In genomic region chr7:56033671-56034432, GRCh38 we compare ENCODE assay signal across 8 cellular contexts. TPM values are rescaled to one million over a fixed set of nuclear protein-coding genes. Genes with fewer than 3 reads are reported as not detected.
DNase-seq lines count a peak whose midpoint lies in the region; ATAC-seq and TF ChIP-seq lines count a peak whose summit lies in the region.

No MANE protein-coding gene starts in this region.

- H3K4me3 ChIP-seq in GM12875 (ENCODE audit: low read depth, low read length) (peak overlapping the region; percentile 63), retinal pigment epithelial cell (ENCODE audit: low read length) (peak overlapping the region; percentile 77)

- no peaks in the 10 kb centered on the region for H3K36me3 Mint-ChIP-seq in T-cell

- POLR2A ChIA-PET in T-cell (lab: Charles Lee) = no interaction called here

- CTCF ChIA-PET in T-cell (lab: Charles Lee) = interaction anchor here (0.5 to 2.3 kb wide), 4 partner anchors 10 to 70 kb away, joined by 3 to 7 read pairs (median 4); partner anchors contain the start of genes CCT6A (in 1 of the 2) and PSPH (in 1 of the 2)

- peak overlapping the region; percentile 56 to 66 for H3K27ac Mint-ChIP-seq in T-cell

- peak overlapping the region; percentile 76 to 90 (median 82) for H3K4me3 Mint-ChIP-seq in T-cell

- DNase-seq in NCI-H1092 treated with DMSO at 0.1 percent for 48 hours (lab: John Stamatoyannopoulos, UW) = peak; percentile 83
- peak; percentile 49 to 81 (median 68) for DNase-seq in T-cell
- peak; percentile 80 for DNase-seq in amniotic epithelial cell (ENCODE audit: low read depth)
- peak; percentile 67 for DNase-seq in hepatic stellate cell (ENCODE audit: low spot score)
- DNase-seq in retinal pigment epithelial cell (ENCODE audit: low read depth) = no peak
- no peak for DNase-seq in NCI-H524 (lab: John Stamatoyannopoulos, UW)

- peak; percentile 41 for TF ChIP-seq CTCF in GM12875 (IDR thresholded peaks at IDR 0.05; ENCODE audit: borderline replicate concordance, insufficient read depth, low read depth, low read length)
- peak; percentile 36 for TF ChIP-seq CTCF in retinal pigment epithelial cell (conservative IDR thresholded peaks at IDR 0.05; ENCODE audit: low read depth, low read length)

- no peaks in the 10 kb centered on the region for H3K27me3 Mint-ChIP-seq in T-cell

- no peaks in the 10 kb centered on the region for H3K9me3 Mint-ChIP-seq in T-cell

- ATAC-seq in HG02623 (IDR thresholded peaks at IDR 0.05; ENCODE audit: unreplicated experiment) (peak; percentile 98), T-cell (replicated peaks in 1 of 4) (peak; percentile 97 to 98 (median 98))

- peaks cover 6 to 15% (median 6%) of the 10 kb centered on the region in 3 donors for H3K4me1 Mint-ChIP-seq in T-cell

RNA-seq across cellular contexts. Expression of gene PSPH, which starts 17.4 kb away (rescaled TPM):
- 1 to 10 TPM; 1.9 to 8.3 (median 5.7) TPM for total RNA-seq in T-cell

RNA-seq across cellular contexts. Expression of gene CCT6A, which starts 17.7 kb away (rescaled TPM):
- total RNA-seq in T-cell = 10 to 100 TPM; 44.6 to 74.7 (median 70.3) TPM

RNA-seq across cellular contexts. Expression of gene SUMF2, which starts 30.2 kb away (rescaled TPM):
- total RNA-seq in T-cell = 100 to 1,000 TPM; 127 to 182 (median 174) TPM

RNA-seq across cellular contexts. Expression of gene PHKG1, which starts 58.9 kb away (rescaled TPM):
- 1 to 10 TPM; 2.6 to 5.5 (median 3.7) TPM for total RNA-seq in T-cell

Comparison
In these comparisons a context has a peak if more than half of its experiments do, and no peak if none do; other contexts are left out.
1. DNase-seq: peak in NCI-H1092 treated with DMSO at 0.1 percent for 48 hours (single experiment), T-cell (34 of 34), amniotic epithelial cell (single experiment) and hepatic stellate cell (single experiment); none in retinal pigment epithelial cell (single experiment) and NCI-H524 (0 of 2).